Comparison of ENCODE assay signal across 1 cellular context in genomic region chr22:35649026-35649553, GRCh38.
TF ChIP-seq lines count a peak whose summit lies in the region.

No MANE protein-coding gene starts in this region.

TF ChIP-seq in K562, 482 proteins besides CTCF, POLR2A, EP300 and RAD21:
- TF ChIP-seq ZNF592 (IDR thresholded peaks at IDR 0.05): 0 out of 2 replicates have a peak, but pooled peaks have one; percentile 10
- TF ChIP-seq ZNF76 (CRISPR knock-in tag; IDR thresholded peaks at IDR 0.05; ENCODE audit: borderline replicate concordance): no peak
- TF ChIP-seq ATF3 (IDR thresholded peaks at IDR 0.05): peak; percentile 6; the same call in 1 of the 2 replicates
- no peak for TF ChIP-seq ATF3 (CRISPR knock-in tag; conservative IDR thresholded peaks at IDR 0.05)
- peak; percentile 7; the same call in 1 of the 2 replicates for TF ChIP-seq L3MBTL2 (IDR thresholded peaks at IDR 0.05)
- no peak for TF ChIP-seq CREB5 (CRISPR knock-in tag; IDR thresholded peaks at IDR 0.05)
- peak; percentile 66 for TF ChIP-seq ZNF121 (CRISPR knock-in tag; conservative IDR thresholded peaks at IDR 0.05)
- TF ChIP-seq NR2C1 (IDR thresholded peaks at IDR 0.05): no peak
- TF ChIP-seq NR2C1 (tag; IDR thresholded peaks at IDR 0.05): no peak
